In genomic region chr1:66503841-66504470, GRCh38 we compare ENCODE assay signal across 9 cellular contexts. TPM values are rescaled to one million over a fixed set of nuclear protein-coding genes. Genes with fewer than 3 reads are reported as not detected.
DNase-seq lines count a peak whose midpoint lies in the region; ATAC-seq, FAIRE-seq and TF ChIP-seq lines count a peak whose summit lies in the region.
"Had no signal": no experiment of that assay in that cellular context is flagged by ENCODE, and none has a peak within 500 bp of the region (broad histone marks: within the 10 kb centered on the region; RNA-seq: fewer than 3 reads in every experiment).

No MANE protein-coding gene starts in this region.

- H3K4me2 ChIP-seq in PC-9 = no peak overlapping the region
- H3K4me2 ChIP-seq in keratinocyte (ENCODE audit: control insufficient read depth, extremely low read depth, insufficient read depth, low read depth, low read length) = no peak overlapping the region

- no peaks in the 10 kb centered on the region for H3K36me3 Mint-ChIP-seq in MCF 10A (ENCODE audit: insufficient read depth, unreplicated experiment)
- no peaks in the 10 kb centered on the region for H3K36me3 Mint-ChIP-seq in stimulated activated memory B cell treated with anti-CD40 and anti-IgM and Interleukin-4, amounts not matched to agents 10 μg/mL and 1 μg/mL and 100 μg/mL, for 72 hours

- DNase-seq in NCI-H2081 (lab: John Stamatoyannopoulos, UW) (peak; percentile 53 to 77), NCI-H2081 treated with DMSO at 0.1 percent for 48 hours (lab: John Stamatoyannopoulos, UW) (no peak), KBM-7 (peak; percentile 62), PC-9 (peak in 1 of 2 experiments; percentile 22), MCF 10A (ENCODE audit: unreplicated experiment) (peak; percentile 69), keratinocyte (ENCODE audit: low read depth, low spot score) (no peak)

- H3K9me3 ChIP-seq in PC-9 (ENCODE audit: insufficient read depth, low read depth) = no peaks in the 10 kb centered on the region; the same call in 1 of the 2 replicates
- H3K9me3 ChIP-seq in keratinocyte (ENCODE audit: control insufficient read depth, low read depth, low read length) = no peaks in the 10 kb centered on the region

- in situ Hi-C loops in KBM-7 (cut with MboI; ENCODE audit: low pct_unique_long_range_greater_than_20kb, low sequenced_read_pairs) = no loop called here

- CTCF ChIA-PET in PC-9 (lab: Charles Lee) (interaction anchor here (0.6 to 1.1 kb wide), 5 partner anchors 52 to 550 kb away, joined by 3 to 5 read pairs (median 3); no protein-coding TSS in a partner anchor), MCF 10A (lab: Yijun Ruan, JAX) (interaction anchor here (0.5 to 4.1 kb wide), 41 partner anchors 8 to 1347 kb away, joined by 3 to 31 read pairs (median 4); no protein-coding TSS in a partner anchor)

- no peak overlapping the region for H2AFZ ChIP-seq in PC-9
- H2AFZ ChIP-seq in keratinocyte (ENCODE audit: control insufficient read depth, low read length) = no peak overlapping the region

- no peaks in the 10 kb centered on the region for H3K9me2 ChIP-seq in PC-9 (ENCODE audit: insufficient read depth)

- H3K27me3 ChIP-seq in PC-9 (ENCODE audit: insufficient read depth, low read depth) (no peaks in the 10 kb centered on the region), keratinocyte (ENCODE audit: control insufficient read depth, extremely low read depth, insufficient read depth, low read length) (no peaks in the 10 kb centered on the region)

- no peaks in the 10 kb centered on the region for H3K9me1 ChIP-seq in keratinocyte (ENCODE audit: control insufficient read depth, extremely low read depth, insufficient read depth, low read length)

- dilution Hi-C loops in keratinocyte (cut with MboI; ENCODE audit: extremely low pct_ligation_motif_present, low sequenced_read_pairs) = no loop called here

- H3F3A ChIP-seq in PC-9 (ENCODE audit: insufficient read depth, low read depth) = no peaks in the 10 kb centered on the region

- H3K36me3 ChIP-seq in PC-9 (ENCODE audit: low read depth) = no peaks in the 10 kb centered on the region
- no peaks in the 10 kb centered on the region for H3K36me3 ChIP-seq in keratinocyte (ENCODE audit: control insufficient read depth in 2 of 2, extremely low read depth in 1 of 2, insufficient read depth in 2 of 2, low read length in 2 of 2)

- no peaks in the 10 kb centered on the region for H3K4me1 ChIP-seq in PC-9 (replicated peaks; ENCODE audit: insufficient read depth)
- H3K4me1 ChIP-seq in keratinocyte (ENCODE audit: control insufficient read depth, extremely low read depth, insufficient read depth, low read length) = no peaks in the 10 kb centered on the region

- no peaks in the 10 kb centered on the region for H3K9me3 Mint-ChIP-seq in MCF 10A (ENCODE audit: unreplicated experiment)
- no peaks in the 10 kb centered on the region for H3K9me3 Mint-ChIP-seq in stimulated activated memory B cell treated with anti-CD40 and anti-IgM and Interleukin-4, amounts not matched to agents 10 μg/mL and 1 μg/mL and 100 μg/mL, for 72 hours
- H3K9me3 Mint-ChIP-seq: stimulated activated naive CD8-positive, alpha-beta T cell treated with anti-CD3 and anti-CD28 coated beads, Interleukin-15, Interleukin-2, amounts not matched to agents 100 ng/mL and 50 ng/mL, for 24 hours had no signal

- FAIRE-seq in keratinocyte (lab: Jason Lieb, UNC) = peak; percentile 76

- H4K20me1 ChIP-seq in PC-9 (ENCODE audit: insufficient read depth) = no peaks in the 10 kb centered on the region
- no peaks in the 10 kb centered on the region for H4K20me1 ChIP-seq in keratinocyte (ENCODE audit: control insufficient read depth, extremely low read depth, insufficient read depth, low read length)

- peak; percentile 88 for ATAC-seq in GM21723 (IDR thresholded peaks at IDR 0.05; ENCODE audit: unreplicated experiment)
- peak; percentile 53 for ATAC-seq in stimulated activated memory B cell treated with anti-CD40 and anti-IgM and Interleukin-4, amounts not matched to agents 10 μg/mL and 1 μg/mL and 100 μg/mL, for 72 hours

- H3K4me3 ChIP-seq in PC-9 (no peak overlapping the region), keratinocyte (ENCODE audit: control insufficient read depth in 2 of 3, extremely low read depth in 1 of 3, insufficient read depth in 2 of 3, low read depth in 1 of 3, low read length in 3 of 3) (no peak overlapping the region)

- intact Hi-C loops in PC-9 (cut with micrococcal nuclease; ENCODE audit: unreplicated experiment) (loop anchor here (1.0 to 5.0 kb wide), 4 partner anchors 138 to 545 kb away; no protein-coding TSS in a partner anchor), MCF 10A (cut with micrococcal nuclease) (loop anchor here (1.0 to 10.0 kb wide), 4 partner anchors 58 to 549 kb away; no protein-coding TSS in a partner anchor)

- no peaks in the 10 kb centered on the region for H3K27me3 Mint-ChIP-seq in MCF 10A (ENCODE audit: insufficient read depth, unreplicated experiment)
- H3K27me3 Mint-ChIP-seq in stimulated activated memory B cell treated with anti-CD40 and anti-IgM and Interleukin-4, amounts not matched to agents 10 μg/mL and 1 μg/mL and 100 μg/mL, for 72 hours = peaks cover 33% of the 10 kb centered on the region

- no peaks in the 10 kb centered on the region for H3K79me2 ChIP-seq in PC-9 (ENCODE audit: low read depth)
- H3K79me2 ChIP-seq in keratinocyte (ENCODE audit: control insufficient read depth, insufficient read depth, low read length) = no peaks in the 10 kb centered on the region

- H3K9ac ChIP-seq in keratinocyte (ENCODE audit: control insufficient read depth, extremely low read depth, insufficient read depth, low read length) = no peak overlapping the region

- no peak overlapping the region for H3K27ac Mint-ChIP-seq in MCF 10A (ENCODE audit: low read depth, unreplicated experiment)
- H3K27ac Mint-ChIP-seq in stimulated activated memory B cell treated with anti-CD40 and anti-IgM and Interleukin-4, amounts not matched to agents 10 μg/mL and 1 μg/mL and 100 μg/mL, for 72 hours = no peak overlapping the region
- H3K27ac Mint-ChIP-seq: stimulated activated naive CD8-positive, alpha-beta T cell treated with anti-CD3 and anti-CD28 coated beads, Interleukin-15, Interleukin-2, amounts not matched to agents 100 ng/mL and 50 ng/mL, for 24 hours had no signal

- BruUV-seq in PC-9 (replicated peaks; lab: Mats Ljungman, UMichigan) = no TSS peak
- no TSS peak for BruUV-seq in MCF 10A (replicated peaks; lab: Mats Ljungman, UMichigan)

- peak; percentile 70 for TF ChIP-seq CTCF in PC-9 (conservative IDR thresholded peaks at IDR 0.05)
- TF ChIP-seq CTCF in MCF 10A (IDR thresholded peaks at IDR 0.05; ENCODE audit: unreplicated experiment) = peak; percentile 44
- peak; percentile 71 to 83 (median 82) for TF ChIP-seq CTCF in keratinocyte (optimal IDR thresholded peaks at IDR 0.05 in 1 of 3, IDR thresholded peaks at IDR 0.05 in 1 of 3, conservative IDR thresholded peaks at IDR 0.05 in 1 of 3; ENCODE audit: extremely low read depth in 1 of 3, insufficient read depth in 2 of 3, low read length in 3 of 3)

- POLR2A ChIA-PET in PC-9 (lab: Charles Lee; ENCODE audit: unreplicated experiment) (no interaction called here), MCF 10A (lab: Yijun Ruan, JAX) (no interaction called here)

- no peak overlapping the region for H3K27ac ChIP-seq in PC-9
- no peak overlapping the region for H3K27ac ChIP-seq in keratinocyte (ENCODE audit: control insufficient read depth, insufficient read depth, low read length)

- H3K4me3 Mint-ChIP-seq in MCF 10A (ENCODE audit: unreplicated experiment) = no peak overlapping the region
- H3K4me3 Mint-ChIP-seq in stimulated activated memory B cell treated with anti-CD40 and anti-IgM and Interleukin-4, amounts not matched to agents 10 μg/mL and 1 μg/mL and 100 μg/mL, for 72 hours = no peak overlapping the region
- H3K4me3 Mint-ChIP-seq: stimulated activated naive CD8-positive, alpha-beta T cell treated with anti-CD3 and anti-CD28 coated beads, Interleukin-15, Interleukin-2, amounts not matched to agents 100 ng/mL and 50 ng/mL, for 24 hours had no signal

- no peaks in the 10 kb centered on the region for H3K4me1 Mint-ChIP-seq in MCF 10A (ENCODE audit: insufficient read depth, unreplicated experiment)
- H3K4me1 Mint-ChIP-seq in stimulated activated memory B cell treated with anti-CD40 and anti-IgM and Interleukin-4, amounts not matched to agents 10 μg/mL and 1 μg/mL and 100 μg/mL, for 72 hours = no peaks in the 10 kb centered on the region

RNA-seq across cellular contexts. Expression of gene SGIP1, which starts 30.0 kb away (rescaled TPM):
- total RNA-seq in PC-9 (2021) (not detected in 2 replicates), MCF 10A (2022) (not detected in 2 replicates)
- polyA plus RNA-seq in keratinocyte = 0.02 to 0.09 TPM (median 0.05 TPM) in 3 replicates
- polyA plus RNA-seq in keratinocyte (2011; ENCODE audit: low read depth) = not detected
- polyA plus RNA-seq in keratinocyte (2011; cell fraction: cytosol; rRNA removed) = 0.04 and 0.19 TPM in 2 replicates
- polyA plus RNA-seq in keratinocyte (2011; cell fraction: nucleus; rRNA removed) = 0.05 and 0.39 TPM in 2 replicates
- polyA plus RNA-seq in keratinocyte (2012; ENCODE audit: low replicate concordance) = 0.05 and 0.11 TPM in 2 replicates
- polyA minus RNA-seq in keratinocyte = 0.16 TPM in 1 of 3 replicates, not detected in the others
- not detected for polyA minus RNA-seq in keratinocyte (2011; cell fraction: cytosol; rRNA and poly(A)+ RNA removed)
- 0.62 TPM in 1 of 2 replicates, not detected in the other for polyA minus RNA-seq in keratinocyte (2011; cell fraction: nucleus; rRNA and poly(A)+ RNA removed)

Comparison
In these comparisons a context has a peak if more than half of its experiments do, and no peak if none do; other contexts are left out.
1. DNase-seq: peak in NCI-H2081 (2 of 2), KBM-7 (single experiment) and MCF 10A (single experiment); none in NCI-H2081 treated with DMSO at 0.1 percent for 48 hours (single experiment) and keratinocyte (single experiment).
2. Peak in every context shown above with its lines, with median percentiles within 50 percentile points of each other: CTCF ChIP-seq.